8 cellular contexts compared by ENCODE assay signal in the genomic region with DNA sequence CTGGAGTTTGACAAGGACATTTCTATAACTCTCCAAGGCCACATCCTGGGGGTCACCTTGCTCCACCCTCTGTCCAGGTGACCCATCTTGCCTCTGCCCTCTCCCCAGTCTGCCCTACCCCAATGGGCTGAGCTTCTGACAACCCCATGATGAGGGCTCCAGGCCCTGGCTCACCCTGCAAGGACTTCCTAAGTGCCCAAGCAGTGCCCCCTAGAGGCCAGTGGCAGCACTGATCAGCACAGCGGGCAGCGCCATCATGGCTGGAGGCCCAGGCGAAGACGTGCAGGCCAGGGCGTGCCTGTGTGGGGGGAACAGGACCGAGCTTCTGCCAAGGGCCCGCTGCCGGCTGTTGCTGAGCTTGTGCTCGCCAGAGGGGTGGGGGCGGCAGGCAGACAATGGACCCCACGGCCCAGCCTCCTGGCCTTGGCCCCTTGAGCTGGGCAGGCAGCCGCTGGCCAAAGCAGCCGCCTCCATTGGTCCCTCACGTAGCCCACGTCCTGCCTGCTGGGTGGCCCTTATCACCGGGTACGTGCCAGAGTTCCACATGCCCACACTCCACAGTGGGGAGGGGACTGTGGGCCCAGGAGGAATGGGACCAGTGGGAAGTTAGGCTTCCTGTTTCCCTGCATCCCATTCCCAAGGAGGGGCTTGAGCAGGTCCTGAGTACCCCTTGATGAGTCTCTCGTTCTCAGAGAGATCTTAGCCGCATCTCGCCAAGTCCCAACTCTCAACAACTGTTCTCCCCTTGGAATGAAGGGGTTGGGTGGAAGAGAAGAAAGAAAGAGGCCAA.
DNase-seq lines count a peak whose midpoint lies in the region; FAIRE-seq and TF ChIP-seq lines count a peak whose summit lies in the region.

No MANE protein-coding gene starts in this region.

- H3K27me3 ChIP-seq in KMS-11 (ENCODE audit: insufficient read depth, low read depth) = no peaks in the 10 kb centered on the region
- H3K27me3 ChIP-seq in mammary epithelial cell (ENCODE audit: insufficient read depth, low read length) = no peaks in the 10 kb centered on the region

- no peak overlapping the region for H3K4me2 ChIP-seq in KMS-11
- peak overlapping the region; percentile 43 for H3K4me2 ChIP-seq in mammary epithelial cell (ENCODE audit: insufficient read depth, low read depth, low read length)

- intact Hi-C loops in mammary epithelial cell (cut with micrococcal nuclease) = loop anchor here (5.0 kb wide), 1 partner anchor 91 kb away; no protein-coding TSS in a partner anchor

- H4K20me1 ChIP-seq in KMS-11 (ENCODE audit: insufficient read depth) = no peaks in the 10 kb centered on the region
- H4K20me1 ChIP-seq in mammary epithelial cell (ENCODE audit: insufficient read depth, low read length) = no peaks in the 10 kb centered on the region

- no peak overlapping the region for H2AFZ ChIP-seq in KMS-11 (ENCODE audit: low read depth)
- H2AFZ ChIP-seq in mammary epithelial cell (ENCODE audit: low read depth, low read length) = peak overlapping the region; percentile 62

- H3K79me2 ChIP-seq in KMS-11 (ENCODE audit: insufficient read depth, low read depth) (no peaks in the 10 kb centered on the region), mammary epithelial cell (ENCODE audit: insufficient read depth, low read length) (no peaks in the 10 kb centered on the region)

- TF ChIP-seq CTCF in AG10803 (conservative IDR thresholded peaks at IDR 0.05; ENCODE audit: low read length) = peak; percentile 36
- TF ChIP-seq CTCF in KMS-11 (conservative IDR thresholded peaks at IDR 0.05; ENCODE audit: low read depth, low read length) = peak; percentile 70
- TF ChIP-seq CTCF in mammary epithelial cell (conservative IDR thresholded peaks at IDR 0.05 in 1 of 2, IDR thresholded peaks at IDR 0.05 in 1 of 2; ENCODE audit: extremely low read depth in 1 of 2, insufficient read depth in 1 of 2, low read depth in 1 of 2, low read length in 2 of 2) = peak; percentile 94 to 97
- peak; percentile 39 for TF ChIP-seq CTCF in mesothelial cell of epicardium (IDR thresholded peaks at IDR 0.05; ENCODE audit: unreplicated experiment)

- CTCF ChIA-PET in mammary epithelial cell (lab: Charles Lee; ENCODE audit: low non-redundant PET) = interaction anchor here (0.6 to 0.9 kb wide), 4 partner anchors 8 to 396 kb away, joined by 3 to 4 read pairs (median 4); no protein-coding TSS in a partner anchor

- FAIRE-seq in GM12891 (lab: Jason Lieb, UNC) = no peak

- H3K4me1 Mint-ChIP-seq in mesothelial cell of epicardium = peaks cover 20% of the 10 kb centered on the region

- H3K36me3 ChIP-seq in KMS-11 (ENCODE audit: insufficient read depth) (no peaks in the 10 kb centered on the region), mammary epithelial cell (ENCODE audit: insufficient read depth, low read length) (no peaks in the 10 kb centered on the region)

- no peak overlapping the region for H3K4me3 ChIP-seq in AG10803 (ENCODE audit: low read length)
- H3K4me3 ChIP-seq in KMS-11 (IDR thresholded peaks at IDR 0.05; ENCODE audit: insufficient read depth, low read depth, low read length) = no peak overlapping the region
- H3K4me3 ChIP-seq in mammary epithelial cell (replicated peaks in 1 of 3; ENCODE audit: insufficient read depth in 1 of 3, low read depth in 2 of 3, low read length in 3 of 3) = no peak overlapping the region

- H3K27ac ChIP-seq in KMS-11 (no peak overlapping the region), mammary epithelial cell (ENCODE audit: insufficient read depth, low read depth, low read length) (peak overlapping the region; percentile 85)

- no peak for TF ChIP-seq POLR2A in GM12891 (IDR thresholded peaks at IDR 0.05; ENCODE audit: low read depth, low read length)

- H3K27ac Mint-ChIP-seq in mesothelial cell of epicardium = no peak overlapping the region

- in situ Hi-C loops in mammary epithelial cell (cut with MboI; ENCODE audit: low sequenced_read_pairs in 2 of 2) = loop anchor here in 1 of 2 donors (5.0 kb wide), 1 partner anchor 291 kb away; the partner anchor contains the start of gene VEGFA
- in situ Hi-C loops in ACHN (cut with HindIII; ENCODE audit: low pct_ligation_motif_present, low pct_unique_long_range_greater_than_20kb, low sequenced_read_pairs) = no loop called here

- no TSS peak for BruUV-seq in mammary epithelial cell (replicated peaks; lab: Mats Ljungman, UMichigan)

- H3K4me3 Mint-ChIP-seq in mesothelial cell of epicardium = no peak overlapping the region

- dilution Hi-C loops in mammary epithelial cell (cut with HindIII; ENCODE audit: low sequenced_read_pairs) = loop anchor here (5.0 kb wide), 2 partner anchors 51 to 81 kb away; no protein-coding TSS in a partner anchor

- H3K9me3 ChIP-seq in mammary epithelial cell (replicated peaks; ENCODE audit: insufficient read depth, low read length) = no peaks in the 10 kb centered on the region

- no peaks in the 10 kb centered on the region for H3K27me3 Mint-ChIP-seq in mesothelial cell of epicardium (ENCODE audit: low read depth)

- DNase-seq in AG10803 (ENCODE audit: low read depth) = no peak
- DNase-seq in mammary epithelial cell = peak; percentile 71
- DNase-seq in mesothelial cell of epicardium (ENCODE audit: low spot score in 2 of 2, unreplicated experiment in 2 of 2) = no peak
- DNase-seq in GM12891 (ENCODE audit: insufficient read length, low spot score) = no peak
- DNase-seq in ACHN = no peak
- no peak for DNase-seq in DMS153 (lab: John Stamatoyannopoulos, UW)
- no peak for DNase-seq in mesenteric fat pad (ENCODE audit: low spot score)

- peaks cover 5% of the 10 kb centered on the region for H3K9me3 Mint-ChIP-seq in mesothelial cell of epicardium

- WGBS in mammary epithelial cell (ENCODE audit: low coverage, missing lambda C conversion rate) = 42% methylated on average over 11 of the region's 20 CpGs

- no peaks in the 10 kb centered on the region for H3K36me3 Mint-ChIP-seq in mesothelial cell of epicardium

- no peaks in the 10 kb centered on the region for H3K4me1 ChIP-seq in KMS-11 (ENCODE audit: low read depth, poor library complexity, severe bottlenecking)
- H3K4me1 ChIP-seq in mammary epithelial cell (ENCODE audit: insufficient read depth, low read length) = peaks cover 86% of the 10 kb centered on the region

- H3K9ac ChIP-seq in KMS-11 = no peak overlapping the region
- H3K9ac ChIP-seq in mammary epithelial cell (ENCODE audit: insufficient read depth, low read length) = peak overlapping the region; percentile 12

TF ChIP-seq in GM12891, 5 proteins besides CTCF, POLR2A, EP300 and RAD21:
- TF ChIP-seq POLR2AphosphoS5 (IDR thresholded peaks at IDR 0.05; ENCODE audit: low read depth, low read length) = no peak
- TF ChIP-seq PAX5 (IDR thresholded peaks at IDR 0.05; ENCODE audit: insufficient read depth, low read length, severe bottlenecking) = no peak
- no peak for TF ChIP-seq POU2F2 (IDR thresholded peaks at IDR 0.05; ENCODE audit: low read depth, low read length)

Comparison
In these comparisons a context has a peak if more than half of its experiments do, and no peak if none do; other contexts are left out.
1. CTCF ChIP-seq: peak in every context shown above with its lines; median percentile 96 in mammary epithelial cell; 70 in KMS-11; 39 in mesothelial cell of epicardium; 36 in AG10803.